Comparison of ENCODE assay signal across 1 cellular context in the genomic region with DNA sequence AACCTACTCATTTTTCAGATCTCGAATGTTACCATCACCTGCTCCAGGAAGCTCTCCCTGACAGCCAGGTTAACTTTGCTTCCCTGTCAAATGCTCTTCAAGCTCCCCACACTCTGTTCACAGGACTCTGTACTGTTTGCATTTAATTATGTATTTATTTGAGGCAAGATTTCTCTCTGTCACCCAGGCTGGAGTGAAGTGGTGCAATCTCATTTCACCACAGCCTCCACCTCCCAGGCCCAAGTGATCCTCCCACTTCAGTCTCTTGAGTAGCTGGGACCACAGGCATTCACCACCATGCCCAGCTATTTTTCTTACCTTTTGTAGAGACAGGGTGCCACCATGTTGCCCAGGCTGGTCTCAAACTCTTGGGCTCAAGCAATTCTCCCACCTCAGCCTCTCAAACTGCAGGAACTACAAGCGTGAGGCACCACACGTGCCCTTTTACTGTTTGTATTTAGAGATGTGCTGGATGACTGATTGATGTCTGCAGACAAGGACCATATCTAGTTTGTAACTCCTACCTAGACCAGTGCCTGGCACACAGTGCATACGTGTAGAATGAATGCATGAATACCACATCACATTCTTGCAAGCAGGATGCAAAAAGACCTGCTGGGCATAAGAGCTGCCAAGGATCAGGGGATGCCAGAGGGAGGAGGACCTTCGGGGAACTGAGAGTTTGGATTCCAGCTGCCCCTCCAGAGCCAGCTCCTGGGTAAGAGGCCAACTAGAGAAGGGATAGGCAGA.
TF ChIP-seq lines count a peak whose summit lies in the region.

No MANE protein-coding gene starts in this region.

TF ChIP-seq in HepG2, 621 proteins besides CTCF, POLR2A, EP300 and RAD21 (continues in another document):
- TF ChIP-seq ZNF275 (CRISPR knock-in tag; IDR thresholded peaks at IDR 0.05; ENCODE audit: borderline replicate concordance) (no peak), ZNF670 (CRISPR knock-in tag; IDR thresholded peaks at IDR 0.05; ENCODE audit: borderline replicate concordance) (0 out of 2 replicates have a peak, but pooled peaks have one; percentile 28), CEBPB (IDR thresholded peaks at IDR 0.05; ENCODE audit: borderline replicate concordance, low read depth, low read length) (peak; percentile 85), ZEB1 (IDR thresholded peaks at IDR 0.05; ENCODE audit: insufficient replicate concordance, low read depth) (peak; percentile 17), FOSL1 (CRISPR knock-in tag; IDR thresholded peaks at IDR 0.05; ENCODE audit: borderline replicate concordance) (no peak), MED1 (CRISPR knock-in tag; IDR thresholded peaks at IDR 0.05) (0 out of 2 replicates have a peak, but pooled peaks have one; percentile 14), ZFP37 (CRISPR knock-in tag; IDR thresholded peaks at IDR 0.05; ENCODE audit: borderline replicate concordance) (no peak), ZNF768 (CRISPR knock-in tag; IDR thresholded peaks at IDR 0.05) (no peak), CEBPG (CRISPR knock-in tag; IDR thresholded peaks at IDR 0.05) (peak; percentile 81), ISL2 (CRISPR knock-in tag; IDR thresholded peaks at IDR 0.05) (no peak), AKAP8 (CRISPR knock-in tag; IDR thresholded peaks at IDR 0.05) (no peak), ZNF296 (CRISPR knock-in tag; conservative IDR thresholded peaks at IDR 0.05) (no peak), MAZ (IDR thresholded peaks at IDR 0.05; ENCODE audit: borderline replicate concordance, low read depth, low read length) (no peak), MAZ (CRISPR knock-in tag; IDR thresholded peaks at IDR 0.05; ENCODE audit: low read depth) (no peak; the same call in 1 of the 2 replicates), ZNF543 (CRISPR knock-in tag; IDR thresholded peaks at IDR 0.05) (0 out of 2 replicates have a peak, but pooled peaks have one; percentile 19), ARID5B (CRISPR knock-in tag; IDR thresholded peaks at IDR 0.05) (no peak), PAXIP1 (CRISPR knock-in tag; conservative IDR thresholded peaks at IDR 0.05) (0 out of 2 replicates have a peak, but pooled peaks have one; percentile 19), ZMYM3 (CRISPR knock-in tag; IDR thresholded peaks at IDR 0.05) (peak; percentile 32; the same call in 1 of the 2 replicates), ARNT (IDR thresholded peaks at IDR 0.05) (no peak), SIX1 (CRISPR knock-in tag; IDR thresholded peaks at IDR 0.05; ENCODE audit: borderline replicate concordance) (no peak), MXD4 (CRISPR knock-in tag; IDR thresholded peaks at IDR 0.05) (no peak), ZNF121 (CRISPR knock-in tag; IDR thresholded peaks at IDR 0.05) (0 out of 2 replicates have a peak, but pooled peaks have one; percentile 25)
- TF ChIP-seq, protein P1, sequence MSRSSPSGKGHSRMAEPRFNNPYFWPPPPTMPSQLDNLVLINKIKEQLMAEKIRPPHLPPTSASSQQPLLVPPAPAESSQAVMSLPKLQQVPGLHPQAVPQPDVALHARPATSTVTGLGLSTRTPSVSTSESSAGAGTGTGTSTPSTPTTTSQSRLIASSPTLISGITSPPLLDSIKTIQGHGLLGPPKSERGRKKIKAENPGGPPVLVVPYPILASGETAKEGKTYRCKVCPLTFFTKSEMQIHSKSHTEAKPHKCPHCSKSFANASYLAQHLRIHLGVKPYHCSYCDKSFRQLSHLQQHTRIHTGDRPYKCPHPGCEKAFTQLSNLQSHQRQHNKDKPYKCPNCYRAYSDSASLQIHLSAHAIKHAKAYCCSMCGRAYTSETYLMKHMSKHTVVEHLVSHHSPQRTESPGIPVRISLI (CRISPR knock-in tag; IDR thresholded peaks at IDR 0.05; ENCODE audit: borderline replicate concordance), result no peak
- TF ChIP-seq, protein P2, sequence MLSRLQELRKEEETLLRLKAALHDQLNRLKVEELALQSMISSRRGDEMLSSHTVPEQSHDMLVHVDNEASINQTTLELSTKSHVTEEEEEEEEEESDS (CRISPR knock-in tag; IDR thresholded peaks at IDR 0.05; ENCODE audit: borderline replicate concordance), result no peak
- TF ChIP-seq, protein P3, sequence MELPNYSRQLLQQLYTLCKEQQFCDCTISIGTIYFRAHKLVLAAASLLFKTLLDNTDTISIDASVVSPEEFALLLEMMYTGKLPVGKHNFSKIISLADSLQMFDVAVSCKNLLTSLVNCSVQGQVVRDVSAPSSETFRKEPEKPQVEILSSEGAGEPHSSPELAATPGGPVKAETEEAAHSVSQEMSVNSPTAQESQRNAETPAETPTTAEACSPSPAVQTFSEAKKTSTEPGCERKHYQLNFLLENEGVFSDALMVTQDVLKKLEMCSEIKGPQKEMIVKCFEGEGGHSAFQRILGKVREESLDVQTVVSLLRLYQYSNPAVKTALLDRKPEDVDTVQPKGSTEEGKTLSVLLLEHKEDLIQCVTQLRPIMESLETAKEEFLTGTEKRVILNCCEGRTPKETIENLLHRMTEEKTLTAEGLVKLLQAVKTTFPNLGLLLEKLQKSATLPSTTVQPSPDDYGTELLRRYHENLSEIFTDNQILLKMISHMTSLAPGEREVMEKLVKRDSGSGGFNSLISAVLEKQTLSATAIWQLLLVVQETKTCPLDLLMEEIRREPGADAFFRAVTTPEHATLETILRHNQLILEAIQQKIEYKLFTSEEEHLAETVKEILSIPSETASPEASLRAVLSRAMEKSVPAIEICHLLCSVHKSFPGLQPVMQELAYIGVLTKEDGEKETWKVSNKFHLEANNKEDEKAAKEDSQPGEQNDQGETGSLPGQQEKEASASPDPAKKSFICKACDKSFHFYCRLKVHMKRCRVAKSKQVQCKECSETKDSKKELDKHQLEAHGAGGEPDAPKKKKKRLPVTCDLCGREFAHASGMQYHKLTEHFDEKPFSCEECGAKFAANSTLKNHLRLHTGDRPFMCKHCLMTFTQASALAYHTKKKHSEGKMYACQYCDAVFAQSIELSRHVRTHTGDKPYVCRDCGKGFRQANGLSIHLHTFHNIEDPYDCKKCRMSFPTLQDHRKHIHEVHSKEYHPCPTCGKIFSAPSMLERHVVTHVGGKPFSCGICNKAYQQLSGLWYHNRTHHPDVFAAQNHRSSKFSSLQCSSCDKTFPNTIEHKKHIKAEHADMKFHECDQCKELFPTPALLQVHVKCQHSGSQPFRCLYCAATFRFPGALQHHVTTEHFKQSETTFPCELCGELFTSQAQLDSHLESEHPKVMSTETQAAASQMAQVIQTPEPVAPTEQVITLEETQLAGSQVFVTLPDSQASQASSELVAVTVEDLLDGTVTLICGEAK (IDR thresholded peaks at IDR 0.05), result no peak
- TF ChIP-seq, protein P3 (CRISPR knock-in tag; IDR thresholded peaks at IDR 0.05), result 0 out of 2 replicates have a peak, but pooled peaks have one; percentile 16
- TF ChIP-seq, protein P4, sequence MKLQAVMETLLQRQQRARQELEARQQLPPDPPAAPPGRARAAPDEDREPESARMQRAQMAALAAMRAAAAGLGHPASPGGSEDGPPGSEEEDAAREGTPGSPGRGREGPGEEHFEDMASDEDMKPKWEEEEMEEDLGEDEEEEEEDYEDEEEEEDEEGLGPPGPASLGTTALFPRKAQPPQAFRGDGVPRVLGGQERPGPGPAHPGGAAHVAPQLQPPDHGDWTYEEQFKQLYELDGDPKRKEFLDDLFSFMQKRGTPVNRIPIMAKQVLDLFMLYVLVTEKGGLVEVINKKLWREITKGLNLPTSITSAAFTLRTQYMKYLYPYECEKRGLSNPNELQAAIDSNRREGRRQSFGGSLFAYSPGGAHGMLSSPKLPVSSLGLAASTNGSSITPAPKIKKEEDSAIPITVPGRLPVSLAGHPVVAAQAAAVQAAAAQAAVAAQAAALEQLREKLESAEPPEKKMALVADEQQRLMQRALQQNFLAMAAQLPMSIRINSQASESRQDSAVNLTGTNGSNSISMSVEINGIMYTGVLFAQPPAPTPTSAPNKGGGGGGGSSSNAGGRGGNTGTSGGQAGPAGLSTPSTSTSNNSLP (IDR thresholded peaks at IDR 0.05; ENCODE audit: low read depth, low read length), result peak; percentile 77; the same call in 1 of the 2 replicates
- TF ChIP-seq, protein P5, sequence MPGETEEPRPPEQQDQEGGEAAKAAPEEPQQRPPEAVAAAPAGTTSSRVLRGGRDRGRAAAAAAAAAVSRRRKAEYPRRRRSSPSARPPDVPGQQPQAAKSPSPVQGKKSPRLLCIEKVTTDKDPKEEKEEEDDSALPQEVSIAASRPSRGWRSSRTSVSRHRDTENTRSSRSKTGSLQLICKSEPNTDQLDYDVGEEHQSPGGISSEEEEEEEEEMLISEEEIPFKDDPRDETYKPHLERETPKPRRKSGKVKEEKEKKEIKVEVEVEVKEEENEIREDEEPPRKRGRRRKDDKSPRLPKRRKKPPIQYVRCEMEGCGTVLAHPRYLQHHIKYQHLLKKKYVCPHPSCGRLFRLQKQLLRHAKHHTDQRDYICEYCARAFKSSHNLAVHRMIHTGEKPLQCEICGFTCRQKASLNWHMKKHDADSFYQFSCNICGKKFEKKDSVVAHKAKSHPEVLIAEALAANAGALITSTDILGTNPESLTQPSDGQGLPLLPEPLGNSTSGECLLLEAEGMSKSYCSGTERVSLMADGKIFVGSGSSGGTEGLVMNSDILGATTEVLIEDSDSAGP (CRISPR knock-in tag; IDR thresholded peaks at IDR 0.05; ENCODE audit: borderline replicate concordance), result 0 out of 2 replicates have a peak, but pooled peaks have one; percentile 24
